9 cellular contexts compared by ENCODE assay signal in genomic region chr17:61574542-61575351, GRCh38. TPM values are rescaled to one million over a fixed set of nuclear protein-coding genes. Genes with fewer than 3 reads are reported as not detected.
DNase-seq lines count a peak whose midpoint lies in the region; ATAC-seq and TF ChIP-seq lines count a peak whose summit lies in the region.
"Had no signal": no experiment of that assay in that cellular context is flagged by ENCODE, and none has a peak within 500 bp of the region (broad histone marks: within the 10 kb centered on the region; RNA-seq: fewer than 3 reads in every experiment).

No MANE protein-coding gene starts in this region.

- no peaks in the 10 kb centered on the region for H3K36me3 ChIP-seq in tibial artery

- intact Hi-C loops in tibial artery (cut with DNase I; ENCODE audit: low total_unique reads) = no loop called here

- H3K4me1 ChIP-seq in tibial artery = no peaks in the 10 kb centered on the region

- H3K9me3 Mint-ChIP-seq in glutamatergic neuron (ENCODE audit: unreplicated experiment) = peaks cover 4% of the 10 kb centered on the region

- H3K4me3 ChIP-seq in AG10803 (ENCODE audit: low read length) (no peak overlapping the region), tibial artery (no peak overlapping the region)

- peaks cover 26% of the 10 kb centered on the region for H3K4me1 Mint-ChIP-seq in glutamatergic neuron (ENCODE audit: low read depth, unreplicated experiment)

- CTCF ChIA-PET in HEK293T (lab: Yijun Ruan, JAX) = interaction anchor here (0.7 to 2.6 kb wide), 5 partner anchors 9 to 500 kb away, joined by 3 to 23 read pairs (median 3); no protein-coding TSS in a partner anchor

- ATAC-seq in HG02852 (IDR thresholded peaks at IDR 0.05; ENCODE audit: unreplicated experiment) = no peak
- no peak for ATAC-seq in HG02642 (IDR thresholded peaks at IDR 0.05; ENCODE audit: poor library complexity, unreplicated experiment)

- peak overlapping the region; percentile 87 for H3K27ac Mint-ChIP-seq in glutamatergic neuron (ENCODE audit: unreplicated experiment)

- POLR2A ChIA-PET in HEK293T (lab: Yijun Ruan, JAX) = interaction anchor here (0.8 kb wide), 1 partner anchor 32 kb away, joined by 3 read pairs; no protein-coding TSS in a partner anchor

- peaks cover 4% of the 10 kb centered on the region for H3K36me3 Mint-ChIP-seq in glutamatergic neuron (ENCODE audit: unreplicated experiment)

- peaks cover 0 to 4% of the 10 kb centered on the region in 2 donors for H3K27me3 ChIP-seq in tibial artery

- H3K9me3 ChIP-seq in tibial artery = peaks cover 0 to 4% (median 0%) of the 10 kb centered on the region in 3 donors

- no peak overlapping the region for H3K27ac ChIP-seq in tibial artery

- peak; percentile 45 for TF ChIP-seq CTCF in AG10803 (conservative IDR thresholded peaks at IDR 0.05; ENCODE audit: low read length)
- TF ChIP-seq CTCF in glutamatergic neuron (IDR thresholded peaks at IDR 0.05; ENCODE audit: partially characterized antibody, unreplicated experiment) = no peak
- TF ChIP-seq CTCF in tibial artery (IDR thresholded peaks at IDR 0.05) = peak in 1 of 2 experiments; percentile 25

- no peak overlapping the region for H3K4me3 Mint-ChIP-seq in glutamatergic neuron (ENCODE audit: unreplicated experiment)

- no peaks in the 10 kb centered on the region for H3K27me3 Mint-ChIP-seq in glutamatergic neuron (ENCODE audit: unreplicated experiment)

- DNase-seq in AG10803 (ENCODE audit: low read depth) = peak; percentile 47
- peak; percentile 69 for DNase-seq in HEK293T (ENCODE audit: extremely low spot score)
- DNase-seq in RPMI7951 (ENCODE audit: low read depth) = peak; percentile 67
- peak; percentile 27 for DNase-seq in glutamatergic neuron
- DNase-seq in tibial artery = no peak
- no peak for DNase-seq in activated CD8-positive, alpha-beta memory T cell treated with anti-CD3 and anti-CD28 coated beads, Interleukin-2, amount 50 U/mL, for 48 hours

TF ChIP-seq in HEK293T, 16 proteins besides CTCF, POLR2A, EP300 and RAD21:
- TF ChIP-seq PKNOX1 (IDR thresholded peaks at IDR 0.05) (peak; percentile 52), ELF4 (IDR thresholded peaks at IDR 0.05) (no peak)
TF ChIP-seq in HEK293T: peak in this region for 1.

RNA-seq across cellular contexts. Expression of gene NACA2, which starts 16.3 kb away (rescaled TPM):
- not detected in 2 replicates for total RNA-seq in RPMI7951 (2014; rRNA removed; shearing (Covaris generic))
- total RNA-seq in glutamatergic neuron (ENCODE audit: unreplicated experiment) = not detected
- total RNA-seq: dermis microvascular lymphatic vessel endothelial cell had no signal

Comparison
In these comparisons a context has a peak if more than half of its experiments do, and no peak if none do; other contexts are left out.
1. DNase-seq: peak in AG10803 (single experiment), HEK293T (single experiment), RPMI7951 (single experiment) and glutamatergic neuron (single experiment); none in tibial artery (0 of 2) and activated CD8-positive, alpha-beta memory T cell treated with anti-CD3 and anti-CD28 coated beads, Interleukin-2, amount 50 U/mL, for 48 hours (single experiment).